ENCODE assay signal across 1 cellular context in the genomic region with DNA sequence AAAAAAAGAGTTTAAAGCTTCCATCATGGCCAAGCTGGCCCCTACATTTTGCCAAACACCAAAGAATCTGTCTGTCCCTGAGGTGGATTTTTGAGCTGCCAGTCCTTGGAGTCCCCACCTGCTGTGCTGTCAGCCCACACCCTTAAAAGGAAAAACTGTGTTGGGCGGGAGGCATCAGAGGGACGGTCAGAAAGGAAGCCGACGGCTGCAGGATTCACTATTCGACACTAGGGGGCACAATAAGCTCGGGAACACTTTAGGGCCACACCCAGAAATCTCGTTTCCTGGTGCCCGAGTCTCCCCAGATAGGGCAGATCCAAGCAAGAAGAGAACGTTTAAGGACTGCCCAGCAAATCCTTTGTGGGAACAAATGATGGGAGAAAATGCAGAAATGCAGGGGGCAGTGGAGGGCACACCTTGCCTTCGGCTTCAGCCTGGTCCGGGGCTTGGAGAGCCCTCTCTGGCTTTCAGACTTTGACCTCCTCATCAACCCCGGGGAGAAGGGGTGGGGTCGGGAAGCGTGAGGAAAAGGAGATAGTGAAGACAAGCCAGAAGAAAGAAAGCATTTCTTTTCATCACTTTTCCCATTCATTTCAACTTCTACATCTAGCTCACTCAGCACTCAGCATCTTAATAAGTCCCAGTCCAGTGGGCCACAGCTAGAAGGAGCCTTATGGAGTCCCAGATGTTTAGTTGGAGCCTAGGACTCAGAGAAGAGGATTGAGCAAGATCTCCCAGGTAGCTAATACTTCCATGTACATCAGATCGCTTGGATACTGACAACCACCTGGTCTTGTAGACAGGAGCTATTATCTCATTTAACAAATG.
TF ChIP-seq lines count a peak whose summit lies in the region.

No MANE protein-coding gene starts in this region.

TF ChIP-seq in HepG2, 621 proteins besides CTCF, POLR2A, EP300 and RAD21 (continued from another document and continues in another):
- TF ChIP-seq, protein P1, sequence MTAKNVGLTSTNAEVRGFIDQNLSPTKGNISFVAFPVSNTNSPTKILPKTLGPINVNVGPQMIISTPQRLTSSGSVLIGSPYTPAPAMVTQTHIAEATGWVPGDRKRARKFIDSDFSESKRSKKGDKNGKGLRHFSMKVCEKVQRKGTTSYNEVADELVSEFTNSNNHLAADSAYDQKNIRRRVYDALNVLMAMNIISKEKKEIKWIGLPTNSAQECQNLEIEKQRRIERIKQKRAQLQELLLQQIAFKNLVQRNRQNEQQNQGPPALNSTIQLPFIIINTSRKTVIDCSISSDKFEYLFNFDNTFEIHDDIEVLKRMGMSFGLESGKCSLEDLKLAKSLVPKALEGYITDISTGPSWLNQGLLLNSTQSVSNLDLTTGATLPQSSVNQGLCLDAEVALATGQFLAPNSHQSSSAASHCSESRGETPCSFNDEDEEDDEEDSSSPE (CRISPR knock-in tag; IDR thresholded peaks at IDR 0.05) = peak; percentile 50
- TF ChIP-seq, protein P2, sequence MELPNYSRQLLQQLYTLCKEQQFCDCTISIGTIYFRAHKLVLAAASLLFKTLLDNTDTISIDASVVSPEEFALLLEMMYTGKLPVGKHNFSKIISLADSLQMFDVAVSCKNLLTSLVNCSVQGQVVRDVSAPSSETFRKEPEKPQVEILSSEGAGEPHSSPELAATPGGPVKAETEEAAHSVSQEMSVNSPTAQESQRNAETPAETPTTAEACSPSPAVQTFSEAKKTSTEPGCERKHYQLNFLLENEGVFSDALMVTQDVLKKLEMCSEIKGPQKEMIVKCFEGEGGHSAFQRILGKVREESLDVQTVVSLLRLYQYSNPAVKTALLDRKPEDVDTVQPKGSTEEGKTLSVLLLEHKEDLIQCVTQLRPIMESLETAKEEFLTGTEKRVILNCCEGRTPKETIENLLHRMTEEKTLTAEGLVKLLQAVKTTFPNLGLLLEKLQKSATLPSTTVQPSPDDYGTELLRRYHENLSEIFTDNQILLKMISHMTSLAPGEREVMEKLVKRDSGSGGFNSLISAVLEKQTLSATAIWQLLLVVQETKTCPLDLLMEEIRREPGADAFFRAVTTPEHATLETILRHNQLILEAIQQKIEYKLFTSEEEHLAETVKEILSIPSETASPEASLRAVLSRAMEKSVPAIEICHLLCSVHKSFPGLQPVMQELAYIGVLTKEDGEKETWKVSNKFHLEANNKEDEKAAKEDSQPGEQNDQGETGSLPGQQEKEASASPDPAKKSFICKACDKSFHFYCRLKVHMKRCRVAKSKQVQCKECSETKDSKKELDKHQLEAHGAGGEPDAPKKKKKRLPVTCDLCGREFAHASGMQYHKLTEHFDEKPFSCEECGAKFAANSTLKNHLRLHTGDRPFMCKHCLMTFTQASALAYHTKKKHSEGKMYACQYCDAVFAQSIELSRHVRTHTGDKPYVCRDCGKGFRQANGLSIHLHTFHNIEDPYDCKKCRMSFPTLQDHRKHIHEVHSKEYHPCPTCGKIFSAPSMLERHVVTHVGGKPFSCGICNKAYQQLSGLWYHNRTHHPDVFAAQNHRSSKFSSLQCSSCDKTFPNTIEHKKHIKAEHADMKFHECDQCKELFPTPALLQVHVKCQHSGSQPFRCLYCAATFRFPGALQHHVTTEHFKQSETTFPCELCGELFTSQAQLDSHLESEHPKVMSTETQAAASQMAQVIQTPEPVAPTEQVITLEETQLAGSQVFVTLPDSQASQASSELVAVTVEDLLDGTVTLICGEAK (IDR thresholded peaks at IDR 0.05) = no peak
- TF ChIP-seq, protein P2 (CRISPR knock-in tag; IDR thresholded peaks at IDR 0.05) = no peak
- TF ChIP-seq ZNF256 (CRISPR knock-in tag; conservative IDR thresholded peaks at IDR 0.05) (no peak), NFIB (CRISPR knock-in tag; IDR thresholded peaks at IDR 0.05; ENCODE audit: borderline replicate concordance) (no peak), ZNF383 (CRISPR knock-in tag; IDR thresholded peaks at IDR 0.05; ENCODE audit: borderline replicate concordance) (no peak), ZFP41 (CRISPR knock-in tag; IDR thresholded peaks at IDR 0.05; ENCODE audit: borderline replicate concordance) (no peak), HNRNPL (IDR thresholded peaks at IDR 0.05; ENCODE audit: low read depth, low read length) (no peak), SOX13 (IDR thresholded peaks at IDR 0.05) (no peak), SOX13 (CRISPR knock-in tag; conservative IDR thresholded peaks at IDR 0.05 in 1 of 2, IDR thresholded peaks at IDR 0.05 in 1 of 2) (no peak), ZBTB7B (CRISPR knock-in tag; IDR thresholded peaks at IDR 0.05) (peak; percentile 54; the same call in 1 of the 2 replicates), SP1 (IDR thresholded peaks at IDR 0.05) (no peak), SP1 (CRISPR knock-in tag; IDR thresholded peaks at IDR 0.05) (0 out of 2 replicates have a peak, but pooled peaks have one; percentile 30), KAT8 (CRISPR knock-in tag; IDR thresholded peaks at IDR 0.05) (peak; percentile 47), WIZ (CRISPR knock-in tag; IDR thresholded peaks at IDR 0.05) (no peak), ATAD3A (CRISPR knock-in tag; IDR thresholded peaks at IDR 0.05) (no peak), ZNF3 (CRISPR knock-in tag; IDR thresholded peaks at IDR 0.05) (no peak), ZNF350 (CRISPR knock-in tag; IDR thresholded peaks at IDR 0.05; ENCODE audit: borderline replicate concordance, low read depth) (peak; percentile 43; the same call in 1 of the 2 replicates), TSC22D2 (CRISPR knock-in tag; IDR thresholded peaks at IDR 0.05; ENCODE audit: borderline replicate concordance) (no peak; the same call in 1 of the 2 replicates), ZFY (CRISPR knock-in tag; IDR thresholded peaks at IDR 0.05) (peak; percentile 12; the same call in 1 of the 2 replicates), ZBTB21 (CRISPR knock-in tag; IDR thresholded peaks at IDR 0.05) (no peak)
- TF ChIP-seq, protein P3, sequence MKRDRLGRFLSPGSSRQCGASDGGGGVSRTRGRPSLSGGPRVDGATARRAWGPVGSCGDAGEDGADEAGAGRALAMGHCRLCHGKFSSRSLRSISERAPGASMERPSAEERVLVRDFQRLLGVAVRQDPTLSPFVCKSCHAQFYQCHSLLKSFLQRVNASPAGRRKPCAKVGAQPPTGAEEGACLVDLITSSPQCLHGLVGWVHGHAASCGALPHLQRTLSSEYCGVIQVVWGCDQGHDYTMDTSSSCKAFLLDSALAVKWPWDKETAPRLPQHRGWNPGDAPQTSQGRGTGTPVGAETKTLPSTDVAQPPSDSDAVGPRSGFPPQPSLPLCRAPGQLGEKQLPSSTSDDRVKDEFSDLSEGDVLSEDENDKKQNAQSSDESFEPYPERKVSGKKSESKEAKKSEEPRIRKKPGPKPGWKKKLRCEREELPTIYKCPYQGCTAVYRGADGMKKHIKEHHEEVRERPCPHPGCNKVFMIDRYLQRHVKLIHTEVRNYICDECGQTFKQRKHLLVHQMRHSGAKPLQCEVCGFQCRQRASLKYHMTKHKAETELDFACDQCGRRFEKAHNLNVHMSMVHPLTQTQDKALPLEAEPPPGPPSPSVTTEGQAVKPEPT (CRISPR knock-in tag; IDR thresholded peaks at IDR 0.05; ENCODE audit: low read depth) = no peak
- TF ChIP-seq, protein P4, sequence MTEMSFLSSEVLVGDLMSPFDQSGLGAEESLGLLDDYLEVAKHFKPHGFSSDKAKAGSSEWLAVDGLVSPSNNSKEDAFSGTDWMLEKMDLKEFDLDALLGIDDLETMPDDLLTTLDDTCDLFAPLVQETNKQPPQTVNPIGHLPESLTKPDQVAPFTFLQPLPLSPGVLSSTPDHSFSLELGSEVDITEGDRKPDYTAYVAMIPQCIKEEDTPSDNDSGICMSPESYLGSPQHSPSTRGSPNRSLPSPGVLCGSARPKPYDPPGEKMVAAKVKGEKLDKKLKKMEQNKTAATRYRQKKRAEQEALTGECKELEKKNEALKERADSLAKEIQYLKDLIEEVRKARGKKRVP (CRISPR knock-in tag; IDR thresholded peaks at IDR 0.05) = no peak
- TF ChIP-seq, protein P5, sequence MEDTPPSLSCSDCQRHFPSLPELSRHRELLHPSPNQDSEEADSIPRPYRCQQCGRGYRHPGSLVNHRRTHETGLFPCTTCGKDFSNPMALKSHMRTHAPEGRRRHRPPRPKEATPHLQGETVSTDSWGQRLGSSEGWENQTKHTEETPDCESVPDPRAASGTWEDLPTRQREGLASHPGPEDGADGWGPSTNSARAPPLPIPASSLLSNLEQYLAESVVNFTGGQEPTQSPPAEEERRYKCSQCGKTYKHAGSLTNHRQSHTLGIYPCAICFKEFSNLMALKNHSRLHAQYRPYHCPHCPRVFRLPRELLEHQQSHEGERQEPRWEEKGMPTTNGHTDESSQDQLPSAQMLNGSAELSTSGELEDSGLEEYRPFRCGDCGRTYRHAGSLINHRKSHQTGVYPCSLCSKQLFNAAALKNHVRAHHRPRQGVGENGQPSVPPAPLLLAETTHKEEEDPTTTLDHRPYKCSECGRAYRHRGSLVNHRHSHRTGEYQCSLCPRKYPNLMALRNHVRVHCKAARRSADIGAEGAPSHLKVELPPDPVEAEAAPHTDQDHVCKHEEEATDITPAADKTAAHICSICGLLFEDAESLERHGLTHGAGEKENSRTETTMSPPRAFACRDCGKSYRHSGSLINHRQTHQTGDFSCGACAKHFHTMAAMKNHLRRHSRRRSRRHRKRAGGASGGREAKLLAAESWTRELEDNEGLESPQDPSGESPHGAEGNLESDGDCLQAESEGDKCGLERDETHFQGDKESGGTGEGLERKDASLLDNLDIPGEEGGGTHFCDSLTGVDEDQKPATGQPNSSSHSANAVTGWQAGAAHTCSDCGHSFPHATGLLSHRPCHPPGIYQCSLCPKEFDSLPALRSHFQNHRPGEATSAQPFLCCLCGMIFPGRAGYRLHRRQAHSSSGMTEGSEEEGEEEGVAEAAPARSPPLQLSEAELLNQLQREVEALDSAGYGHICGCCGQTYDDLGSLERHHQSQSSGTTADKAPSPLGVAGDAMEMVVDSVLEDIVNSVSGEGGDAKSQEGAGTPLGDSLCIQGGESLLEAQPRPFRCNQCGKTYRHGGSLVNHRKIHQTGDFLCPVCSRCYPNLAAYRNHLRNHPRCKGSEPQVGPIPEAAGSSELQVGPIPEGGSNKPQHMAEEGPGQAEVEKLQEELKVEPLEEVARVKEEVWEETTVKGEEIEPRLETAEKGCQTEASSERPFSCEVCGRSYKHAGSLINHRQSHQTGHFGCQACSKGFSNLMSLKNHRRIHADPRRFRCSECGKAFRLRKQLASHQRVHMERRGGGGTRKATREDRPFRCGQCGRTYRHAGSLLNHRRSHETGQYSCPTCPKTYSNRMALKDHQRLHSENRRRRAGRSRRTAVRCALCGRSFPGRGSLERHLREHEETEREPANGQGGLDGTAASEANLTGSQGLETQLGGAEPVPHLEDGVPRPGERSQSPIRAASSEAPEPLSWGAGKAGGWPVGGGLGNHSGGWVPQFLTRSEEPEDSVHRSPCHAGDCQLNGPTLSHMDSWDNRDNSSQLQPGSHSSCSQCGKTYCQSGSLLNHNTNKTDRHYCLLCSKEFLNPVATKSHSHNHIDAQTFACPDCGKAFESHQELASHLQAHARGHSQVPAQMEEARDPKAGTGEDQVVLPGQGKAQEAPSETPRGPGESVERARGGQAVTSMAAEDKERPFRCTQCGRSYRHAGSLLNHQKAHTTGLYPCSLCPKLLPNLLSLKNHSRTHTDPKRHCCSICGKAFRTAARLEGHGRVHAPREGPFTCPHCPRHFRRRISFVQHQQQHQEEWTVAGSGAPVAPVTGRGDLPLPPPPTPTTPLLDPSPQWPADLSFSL (CRISPR knock-in tag; IDR thresholded peaks at IDR 0.05) = no peak
- TF ChIP-seq, protein P6, sequence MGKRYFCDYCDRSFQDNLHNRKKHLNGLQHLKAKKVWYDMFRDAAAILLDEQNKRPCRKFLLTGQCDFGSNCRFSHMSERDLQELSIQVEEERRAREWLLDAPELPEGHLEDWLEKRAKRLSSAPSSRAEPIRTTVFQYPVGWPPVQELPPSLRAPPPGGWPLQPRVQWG (CRISPR knock-in tag; IDR thresholded peaks at IDR 0.05; ENCODE audit: borderline replicate concordance, low read depth) = no peak
- TF ChIP-seq, protein P7, sequence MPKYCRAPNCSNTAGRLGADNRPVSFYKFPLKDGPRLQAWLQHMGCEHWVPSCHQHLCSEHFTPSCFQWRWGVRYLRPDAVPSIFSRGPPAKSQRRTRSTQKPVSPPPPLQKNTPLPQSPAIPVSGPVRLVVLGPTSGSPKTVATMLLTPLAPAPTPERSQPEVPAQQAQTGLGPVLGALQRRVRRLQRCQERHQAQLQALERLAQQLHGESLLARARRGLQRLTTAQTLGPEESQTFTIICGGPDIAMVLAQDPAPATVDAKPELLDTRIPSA (CRISPR knock-in tag; IDR thresholded peaks at IDR 0.05; ENCODE audit: borderline replicate concordance) = no peak
- TF ChIP-seq, protein P8, sequence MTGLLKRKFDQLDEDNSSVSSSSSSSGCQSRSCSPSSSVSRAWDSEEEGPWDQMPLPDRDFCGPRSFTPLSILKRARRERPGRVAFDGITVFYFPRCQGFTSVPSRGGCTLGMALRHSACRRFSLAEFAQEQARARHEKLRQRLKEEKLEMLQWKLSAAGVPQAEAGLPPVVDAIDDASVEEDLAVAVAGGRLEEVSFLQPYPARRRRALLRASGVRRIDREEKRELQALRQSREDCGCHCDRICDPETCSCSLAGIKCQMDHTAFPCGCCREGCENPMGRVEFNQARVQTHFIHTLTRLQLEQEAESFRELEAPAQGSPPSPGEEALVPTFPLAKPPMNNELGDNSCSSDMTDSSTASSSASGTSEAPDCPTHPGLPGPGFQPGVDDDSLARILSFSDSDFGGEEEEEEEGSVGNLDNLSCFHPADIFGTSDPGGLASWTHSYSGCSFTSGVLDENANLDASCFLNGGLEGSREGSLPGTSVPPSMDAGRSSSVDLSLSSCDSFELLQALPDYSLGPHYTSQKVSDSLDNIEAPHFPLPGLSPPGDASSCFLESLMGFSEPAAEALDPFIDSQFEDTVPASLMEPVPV (CRISPR knock-in tag; IDR thresholded peaks at IDR 0.05) = no peak
